ENCODE assay signal across 8 cellular contexts in the genomic region with DNA sequence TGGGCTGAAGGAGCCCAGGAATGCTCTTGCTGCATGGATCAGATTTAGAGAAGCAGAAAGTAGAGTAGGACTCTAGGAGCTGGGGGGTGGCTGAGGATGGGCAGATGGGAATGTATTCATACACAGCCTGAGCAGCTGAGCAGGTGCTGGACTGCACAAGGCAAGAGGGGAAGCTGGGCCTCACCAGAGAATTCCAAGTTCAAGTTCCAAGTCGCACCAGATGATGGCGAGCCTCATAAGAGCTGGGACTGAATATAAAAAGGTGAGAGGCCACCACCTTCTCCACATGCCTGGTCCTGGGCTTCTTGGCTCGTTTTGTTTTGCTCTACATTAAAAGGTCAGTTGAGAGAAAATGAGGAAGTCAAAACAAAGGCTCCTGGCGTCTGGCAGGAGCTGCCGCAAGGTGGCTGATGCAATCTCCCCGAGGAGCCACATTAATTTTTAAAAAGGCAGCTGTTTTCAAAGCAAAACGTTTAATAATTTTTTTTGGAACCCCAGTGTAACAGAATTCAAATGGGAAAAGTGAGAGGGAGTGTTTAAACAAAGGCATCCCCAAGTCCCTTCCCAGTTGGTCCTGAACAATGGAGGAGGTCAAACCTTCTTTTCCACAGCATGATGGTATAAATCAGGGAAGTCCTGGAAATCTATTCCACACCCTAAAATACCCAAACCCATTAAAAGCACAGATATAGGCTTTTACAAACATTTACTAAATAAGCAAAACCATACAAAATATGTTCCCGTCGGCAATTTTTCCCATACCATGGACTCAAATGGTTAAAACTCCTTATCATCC. TPM values are rescaled to one million over a fixed set of nuclear protein-coding genes. Genes with fewer than 3 reads are reported as not detected.
DNase-seq lines count a peak whose midpoint lies in the region; ATAC-seq, FAIRE-seq and TF ChIP-seq lines count a peak whose summit lies in the region.

No MANE protein-coding gene starts in this region.

- H3K36me3 ChIP-seq in Panc1 (ENCODE audit: control insufficient read depth, insufficient read depth, low read length), result no peaks in the 10 kb centered on the region
- peaks cover 0 to 71% (median 18%) of the 10 kb centered on the region in 6 donors for H3K36me3 ChIP-seq in spleen

- TF ChIP-seq POLR2A in spleen (IDR thresholded peaks at IDR 0.05), result no peak
- no peak for TF ChIP-seq POLR2A in GM12892 (IDR thresholded peaks at IDR 0.05; ENCODE audit: low read depth, low read length)

- POLR2A ChIA-PET in Panc1 (lab: Charles Lee), result interaction anchor here (0.7 kb wide), 1 partner anchor 29 kb away, joined by 4 read pairs; no protein-coding TSS in a partner anchor

- H3K27me3 ChIP-seq in Panc1 (ENCODE audit: control insufficient read depth, insufficient read depth, low read length) (no peaks in the 10 kb centered on the region), spleen (replicated peaks in 1 of 7) (no peaks in the 10 kb centered on the region)

- H3K9me3 ChIP-seq in Panc1 (ENCODE audit: control insufficient read depth, insufficient read depth, low read depth, low read length) (peaks cover 6% of the 10 kb centered on the region; the same call in 1 of the 2 replicates), spleen (peaks cover 2 to 19% (median 12%) of the 10 kb centered on the region in 8 donors)

- in situ Hi-C loops in Panc1 (cut with HindIII; ENCODE audit: low pct_unique_long_range_greater_than_20kb, low sequenced_read_pairs), result no loop called here

- H3K4me1 ChIP-seq in Panc1 (ENCODE audit: control insufficient read depth, insufficient read depth, low read length) (no peaks in the 10 kb centered on the region), spleen (peaks cover 66 to 81% (median 79%) of the 10 kb centered on the region in 6 donors)

- DNase-seq in Panc1 (ENCODE audit: low read depth, low spot score) (no peak), fibroblast of pulmonary artery (ENCODE audit: low read depth) (peak; percentile 18), spleen (peak; percentile 78), GM12892 (ENCODE audit: insufficient read length) (no peak), NCI-H2029 (lab: John Stamatoyannopoulos, UW) (no peak), SK-N-DZ (ENCODE audit: low spot score) (no peak)

- FAIRE-seq in GM12892 (lab: Jason Lieb, UNC), result no peak

- 35 to 50% (median 42%) methylated on average over 9 of the region's 9 CpGs for WGBS in spleen, 5 donors

- no TSS peak for BruUV-seq in Panc1 (replicated peaks; lab: Mats Ljungman, UMichigan)

- ATAC-seq in GM19395 (IDR thresholded peaks at IDR 0.05; ENCODE audit: unreplicated experiment), result peak; percentile 44
- no peak for ATAC-seq in Panc1
- ATAC-seq in GM21717 (IDR thresholded peaks at IDR 0.05; ENCODE audit: unreplicated experiment), result no peak

- intact Hi-C loops in Panc1 (cut with micrococcal nuclease; ENCODE audit: unreplicated experiment), result no loop called here
- intact Hi-C loops in spleen (cut with DNase I; ENCODE audit: low total_unique reads), result loop anchor here (10.0 kb wide), 1 partner anchor 176 kb away; a partner anchor contains a TSS

- TF ChIP-seq CTCF in Panc1 (IDR thresholded peaks at IDR 0.05) (no peak), fibroblast of pulmonary artery (IDR thresholded peaks at IDR 0.05; ENCODE audit: low read length, missing control alignments) (no peak), spleen (IDR thresholded peaks at IDR 0.05 in 8 of 11, conservative IDR thresholded peaks at IDR 0.05 in 3 of 11) (peak in 2 of 11 experiments; percentile 28 to 38)

- H3K4me3 ChIP-seq in Panc1 (ENCODE audit: low read depth in 2 of 2, low read length in 2 of 2) (no peak overlapping the region), fibroblast of pulmonary artery (replicated peaks; ENCODE audit: low read depth, low read length) (no peak overlapping the region), spleen (peak overlapping the region in 1 of 8 donors; percentile 13)

- H3K27ac ChIP-seq in Panc1 (ENCODE audit: low read length) (peak overlapping the region; percentile 34; the same call in 1 of the 2 replicates), spleen (peak overlapping the region; percentile 22 to 98 (median 78))

- CTCF ChIA-PET in Panc1 (lab: Charles Lee), result interaction anchor here (0.6 kb wide), 1 partner anchor 528 kb away, joined by 7 read pairs; no protein-coding TSS in a partner anchor

RNA-seq across cellular contexts. Expression of a gene that starts 9.5 kb away (rescaled TPM):
- total RNA-seq in Panc1 (2021; ENCODE audit: unreplicated experiment) (49.6 TPM), spleen (10 to 100 TPM; 37.8 to 55.0 (median 48.2) TPM)
- 37.1 TPM for polyA plus RNA-seq in Panc1 (2012; ENCODE audit: insufficient read length)
- 10 to 100 TPM; 21.2 to 36.8 (median 23.5) TPM for polyA plus RNA-seq in spleen
- 56.2 TPM for polyA plus RNA-seq in GM12892 (2012; ENCODE audit: missing spikeins)
- 53.3 and 68.1 TPM in 2 replicates for polyA plus RNA-seq in SK-N-DZ (2014; cell fraction: cytosol; rRNA removed)
- 41.9 and 47.3 TPM in 2 replicates for polyA plus RNA-seq in SK-N-DZ (2014; cell fraction: nucleus; rRNA removed)

RNA-seq across cellular contexts. Expression of a gene that starts 13.2 kb away (rescaled TPM):
- total RNA-seq in Panc1 (2021; ENCODE audit: unreplicated experiment) (3.2 TPM), spleen (10 to 100 TPM; 40.3 to 76.1 (median 45.4) TPM)
- polyA plus RNA-seq in Panc1 (2012; ENCODE audit: insufficient read length), result 7.7 TPM
- polyA plus RNA-seq in spleen, result 10 to 100 TPM in 2 of 3 donors, 1 to 10 TPM in 1; 7.0 to 16.6 (median 16.3) TPM
- 16.2 TPM for polyA plus RNA-seq in GM12892 (2012; ENCODE audit: missing spikeins)
- polyA plus RNA-seq in SK-N-DZ (2014; cell fraction: cytosol; rRNA removed), result not detected in 2 replicates
- polyA plus RNA-seq in SK-N-DZ (2014; cell fraction: nucleus; rRNA removed), result not detected in 2 replicates

RNA-seq across cellular contexts. Expression of a gene that starts 50.3 kb away (rescaled TPM):
- total RNA-seq in Panc1 (2021; ENCODE audit: unreplicated experiment), result 8.8 TPM
- polyA plus RNA-seq in Panc1 (2012; ENCODE audit: insufficient read length), result 10.3 TPM
- 10 to 100 TPM; 15.1 to 31.3 (median 23.8) TPM for total RNA-seq in spleen
- 10 to 100 TPM in 2 of 3 donors, 1 to 10 TPM in 1; 6.9 to 12.2 (median 11.4) TPM for polyA plus RNA-seq in spleen
- 28.0 TPM for polyA plus RNA-seq in GM12892 (2012; ENCODE audit: missing spikeins)
- 16.3 and 25.1 TPM in 2 replicates for polyA plus RNA-seq in SK-N-DZ (2014; cell fraction: cytosol; rRNA removed)
- 22.8 and 28.8 TPM in 2 replicates for polyA plus RNA-seq in SK-N-DZ (2014; cell fraction: nucleus; rRNA removed)

Comparison
In these comparisons a context has a peak if more than half of its experiments do, and no peak if none do; other contexts are left out.
1. DNase-seq: peak in fibroblast of pulmonary artery (single experiment) and spleen (single experiment); none in Panc1 (single experiment), GM12892 (single experiment), NCI-H2029 (single experiment) and SK-N-DZ (single experiment).